1 cellular context compared by ENCODE assay signal in genomic region chr15:59522988-59523461, GRCh38.
A peak's percentile ranks its signal among the peaks of the same experiment; 100 is the strongest.
TF ChIP-seq lines count a peak whose summit lies in the region.

No MANE protein-coding gene starts in this region.

TF ChIP-seq in GM12878, 131 proteins besides CTCF, POLR2A, EP300 and RAD21:
- TF ChIP-seq BCL3 (IDR thresholded peaks at IDR 0.05; ENCODE audit: borderline replicate concordance, insufficient read depth, low read depth, low read length, poor library complexity, severe bottlenecking) (no peak), RELB (IDR thresholded peaks at IDR 0.05; ENCODE audit: low read depth) (no peak), CBX3 (IDR thresholded peaks at IDR 0.05; ENCODE audit: borderline replicate concordance, low read depth) (no peak), RAD51 (IDR thresholded peaks at IDR 0.05) (0 out of 2 replicates have a peak, but pooled peaks have one; percentile 51), RFX5 (IDR thresholded peaks at IDR 0.05; ENCODE audit: low read depth, low read length) (no peak), POLR2AphosphoS5 (IDR thresholded peaks at IDR 0.05; ENCODE audit: low read length) (no peak), BRCA1 (IDR thresholded peaks at IDR 0.05; ENCODE audit: low read depth, low read length) (no peak), RUNX3 (IDR thresholded peaks at IDR 0.05; ENCODE audit: low read length) (peak; percentile 93), CEBPZ (IDR thresholded peaks at IDR 0.05; ENCODE audit: low read depth, low read length) (no peak), CBFB (IDR thresholded peaks at IDR 0.05; ENCODE audit: low read depth) (peak; percentile 76; the same call in 1 of the 2 replicates), SIN3A (IDR thresholded peaks at IDR 0.05; ENCODE audit: low read depth, low read length) (no peak), CEBPB (IDR thresholded peaks at IDR 0.05; ENCODE audit: borderline replicate concordance in 1 of 2, low read depth in 2 of 2, low read length in 2 of 2) (no peak), CHD4 (IDR thresholded peaks at IDR 0.05) (no peak), BHLHE40 (IDR thresholded peaks at IDR 0.05; ENCODE audit: borderline replicate concordance in 1 of 2, low read depth in 2 of 2, low read length in 1 of 2) (peak in 1 of 2 experiments; percentile 39; a peak in 1 of 4 replicates), TCF3 (IDR thresholded peaks at IDR 0.05; ENCODE audit: borderline replicate concordance, insufficient read depth, low read depth, low read length) (0 out of 2 replicates have a peak, but pooled peaks have one; percentile 14)
